ENCODE assay signal across 8 cellular contexts in the genomic region with DNA sequence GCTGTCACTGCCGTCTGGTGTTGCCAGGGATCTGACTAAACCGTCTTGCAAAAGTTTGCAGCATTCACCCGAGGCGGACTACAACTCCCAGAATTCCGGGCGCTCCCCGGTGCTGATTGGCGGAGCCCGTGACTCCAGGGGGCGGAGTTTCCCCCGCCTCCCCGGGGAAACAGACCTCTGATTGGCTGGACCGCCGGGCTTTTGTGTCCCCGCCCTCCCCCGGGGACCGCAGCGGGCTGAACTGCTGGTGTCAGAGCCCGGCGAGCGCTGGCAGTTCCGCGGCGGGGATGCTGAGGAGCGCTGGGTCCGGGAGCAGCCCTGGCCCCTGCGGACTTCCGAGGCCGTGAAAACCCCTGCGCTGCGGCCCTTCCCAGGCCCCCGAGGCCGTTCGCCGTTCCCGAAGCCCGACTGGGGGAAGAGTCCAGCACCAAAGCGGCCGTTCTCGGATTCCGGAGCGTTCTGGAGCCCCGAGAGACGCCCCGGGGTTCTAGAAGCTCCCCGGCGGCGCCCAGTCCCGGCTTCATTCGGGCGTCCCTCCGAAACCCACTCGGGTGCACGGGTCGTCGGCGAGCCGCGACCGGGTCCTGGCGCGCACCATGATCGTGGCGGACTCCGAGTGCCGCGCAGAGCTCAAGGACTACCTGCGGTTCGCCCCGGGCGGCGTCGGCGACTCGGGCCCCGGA. TPM values are rescaled to one million over a fixed set of nuclear protein-coding genes. Genes with fewer than 3 reads are reported as not detected.
A peak's percentile ranks its signal among the peaks of the same experiment; 100 is the strongest.
DNase-seq lines count a peak whose midpoint lies in the region; ATAC-seq, FAIRE-seq and TF ChIP-seq lines count a peak whose summit lies in the region.

A gene with protein sequence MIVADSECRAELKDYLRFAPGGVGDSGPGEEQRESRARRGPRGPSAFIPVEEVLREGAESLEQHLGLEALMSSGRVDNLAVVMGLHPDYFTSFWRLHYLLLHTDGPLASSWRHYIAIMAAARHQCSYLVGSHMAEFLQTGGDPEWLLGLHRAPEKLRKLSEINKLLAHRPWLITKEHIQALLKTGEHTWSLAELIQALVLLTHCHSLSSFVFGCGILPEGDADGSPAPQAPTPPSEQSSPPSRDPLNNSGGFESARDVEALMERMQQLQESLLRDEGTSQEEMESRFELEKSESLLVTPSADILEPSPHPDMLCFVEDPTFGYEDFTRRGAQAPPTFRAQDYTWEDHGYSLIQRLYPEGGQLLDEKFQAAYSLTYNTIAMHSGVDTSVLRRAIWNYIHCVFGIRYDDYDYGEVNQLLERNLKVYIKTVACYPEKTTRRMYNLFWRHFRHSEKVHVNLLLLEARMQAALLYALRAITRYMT (plus strand): TSS at position 267 of the 683 bp plus-strand sequence. CDS start 330 bp downstream, at position 597.

- H3K4me1 ChIP-seq in adrenal gland (replicated peaks in 1 of 2), result peaks cover 14 to 22% of the 10 kb centered on the region in 2 donors

- peak within 1 kb of the TSS; percentile 62 to 87 (median 84) for H3K27ac ChIP-seq in adrenal gland

- peak; percentile 86 for FAIRE-seq in GM12891 (lab: Jason Lieb, UNC)

- H3K27ac Mint-ChIP-seq in T-cell (peak within 1 kb of the TSS; percentile 67 to 79), type B pancreatic cell (peak within 1 kb of the TSS; percentile 80)

- H3K9me3 Mint-ChIP-seq in T-cell, result no peaks in the 10 kb centered on the region
- H3K9me3 Mint-ChIP-seq in type B pancreatic cell, result no peaks in the 10 kb centered on the region

- H3K4me3 Mint-ChIP-seq in T-cell (peak within 1 kb of the TSS; percentile 77 to 82 (median 79)), type B pancreatic cell (peak within 1 kb of the TSS; percentile 86)

- TF ChIP-seq POLR2A in GM12891 (IDR thresholded peaks at IDR 0.05; ENCODE audit: low read depth, low read length), result peak; percentile 93
- peak; percentile 97 to 99 for TF ChIP-seq POLR2A in adrenal gland (IDR thresholded peaks at IDR 0.05)

- no peak for TF ChIP-seq CTCF in adrenal gland (IDR thresholded peaks at IDR 0.05)
- TF ChIP-seq CTCF in type B pancreatic cell (conservative IDR thresholded peaks at IDR 0.05), result no peak

- WGBS in adrenal gland, 4 donors, result 0% methylated on average over 18 to 76 of the region's 76 CpGs

- H3K4me3 ChIP-seq in adrenal gland, result peak within 1 kb of the TSS; percentile 67 to 73 (median 71)

- DNase-seq in GM12891 (ENCODE audit: insufficient read length, low spot score) (peak; percentile 97), NCI-H1436 treated with DMSO at 0.1 percent for 48 hours (lab: John Stamatoyannopoulos, UW) (peak; percentile 88), T-cell (peak; percentile 95 to 99 (median 98)), adrenal gland (peak; percentile 99 to 100 (median 100)), cardiac septum (ENCODE audit: low spot score) (peak; percentile 100), pons (ENCODE audit: low spot score) (peak; percentile 97), type B pancreatic cell (ENCODE audit: extremely low spot score, unreplicated experiment) (peak; percentile 99)

- intact Hi-C loops in adrenal gland (cut with DNase I) (no loop called here), cardiac septum (cut with DNase I) (no loop called here)

- no peaks in the 10 kb centered on the region for H3K27me3 ChIP-seq in adrenal gland

- H3K27me3 Mint-ChIP-seq in T-cell (no peaks in the 10 kb centered on the region), type B pancreatic cell (no peaks in the 10 kb centered on the region)

- peak; percentile 90 for ATAC-seq in HG02840 (IDR thresholded peaks at IDR 0.05; ENCODE audit: low FRiP score, unreplicated experiment)
- ATAC-seq in T-cell (replicated peaks in 1 of 4), result peak; percentile 95 to 99 (median 97)

- H3K36me3 Mint-ChIP-seq in T-cell, result no peaks in the 10 kb centered on the region
- H3K36me3 Mint-ChIP-seq in type B pancreatic cell, result no peaks in the 10 kb centered on the region

- H3K9me3 ChIP-seq in adrenal gland (replicated peaks in 1 of 3), result no peaks in the 10 kb centered on the region

- POLR2A ChIA-PET in T-cell (lab: Charles Lee), result interaction anchor here (0.6 kb wide), 3 partner anchors 13 to 150 kb away, joined by 3 to 12 read pairs (median 3); a partner anchor contains a TSS

- CTCF ChIA-PET in T-cell (lab: Charles Lee), result interaction anchor here (0.6 to 1.0 kb wide), 2 partner anchors 10 to 20 kb away, joined by 3 to 10 read pairs; no protein-coding TSS in a partner anchor

- H3K36me3 ChIP-seq in adrenal gland (replicated peaks in 1 of 2), result no peaks in the 10 kb centered on the region

- H3K4me1 Mint-ChIP-seq in T-cell (peaks cover 41 to 52% (median 44%) of the 10 kb centered on the region in 3 donors), type B pancreatic cell (ENCODE audit: unreplicated experiment) (peaks cover 16% of the 10 kb centered on the region)

TF ChIP-seq in GM12891, 5 proteins besides CTCF, POLR2A, EP300 and RAD21:
- TF ChIP-seq TAF1 (IDR thresholded peaks at IDR 0.05; ENCODE audit: low read depth, low read length) (peak; percentile 83), POLR2AphosphoS5 (IDR thresholded peaks at IDR 0.05; ENCODE audit: low read depth, low read length) (peak; percentile 93), POU2F2 (IDR thresholded peaks at IDR 0.05; ENCODE audit: low read depth, low read length) (0 out of 2 replicates have a peak, but pooled peaks have one; percentile 6), PAX5 (IDR thresholded peaks at IDR 0.05; ENCODE audit: insufficient read depth, low read length, severe bottlenecking) (no peak), SPI1 (IDR thresholded peaks at IDR 0.05; ENCODE audit: low read depth, low read length) (peak; percentile 8; the same call in 1 of the 2 replicates)

RNA-seq across cellular contexts. Expression of the gene that starts here (rescaled TPM):
- 17.4 TPM for polyA plus RNA-seq in GM12891 (2012; ENCODE audit: low read depth, missing spikeins)
- 10 to 100 TPM in 1 of 5 donors, 1 to 10 TPM in 4; 7.1 to 11.9 (median 8.6) TPM for total RNA-seq in T-cell
- 10 to 100 TPM in 6 of 8 donors, 1 to 10 TPM in 2; 9.1 to 19.1 (median 11.3) TPM for total RNA-seq in adrenal gland
- 1 to 10 TPM; 2.9 to 5.6 (median 3.2) TPM for polyA plus RNA-seq in adrenal gland
- total RNA-seq in cardiac septum, result 4.7 TPM
- total RNA-seq in type B pancreatic cell (ENCODE audit: low replicate concordance), result 21.5 and 40.2 TPM in 2 replicates

Comparison
In these comparisons a context has a peak if more than half of its experiments do, and no peak if none do; other contexts are left out.
1. Peak in every context shown above with its lines: DNase-seq, ATAC-seq, H3K4me3 ChIP-seq and H3K27ac ChIP-seq.